26 cellular contexts compared by ENCODE assay signal in genomic region chr4:185689407-185689806, GRCh38.
"Had no signal": no experiment of that assay in that cellular context is flagged by ENCODE, and none has a peak within 500 bp of the region (broad histone marks: within the 10 kb centered on the region; RNA-seq: fewer than 3 reads in every experiment).

No MANE protein-coding gene starts in this region.

- DNase-seq: dermis blood vessel endothelial cell; effector memory CD4-positive, alpha-beta T cell; foreskin keratinocyte; glutamatergic neuron; kidney; natural killer cell; occipital lobe; ovary; posterior cingulate gyrus; retina; right lobe of liver; small intestine; stimulated activated CD4-positive, alpha-beta T cell treated with anti-CD3 and anti-CD28 coated beads, Interleukin-15, amount 100 ng/mL, for 24 hours; stimulated activated CD4-positive, alpha-beta T cell treated with anti-CD3 and anti-CD28 coated beads, Interleukin-2, amount 100 ng/mL, for 48 hours; stimulated activated naive CD4-positive, alpha-beta T cell treated with Interleukin-2 at 50 U/mL for 16 hours; stomach; thyroid gland had no signal

- H3K4me1 ChIP-seq: foreskin keratinocyte, right lobe of liver, stomach had no signal

- H3K4me3 Mint-ChIP-seq: central memory CD8-positive, alpha-beta T cell; memory B cell; natural killer cell; type B pancreatic cell had no signal

- H3K27ac Mint-ChIP-seq: memory B cell, natural killer cell, type B pancreatic cell had no signal

- H3K27me3 ChIP-seq: esophagus muscularis mucosa, foreskin keratinocyte, gastroesophageal sphincter, ovary, right lobe of liver, stomach, thyroid gland had no signal

- H3K9me3 ChIP-seq: esophagus muscularis mucosa, gastroesophageal sphincter, ovary, right lobe of liver, stomach, thyroid gland had no signal

- H3K36me3 ChIP-seq: esophagus muscularis mucosa, gastroesophageal sphincter, ovary, right lobe of liver, thyroid gland had no signal

- H3K4me1 Mint-ChIP-seq: central memory CD8-positive, alpha-beta T cell; memory B cell; natural killer cell had no signal

- H3K27me3 Mint-ChIP-seq: central memory CD8-positive, alpha-beta T cell had no signal

- H3K9me3 Mint-ChIP-seq: central memory CD8-positive, alpha-beta T cell; memory B cell; natural killer cell; type B pancreatic cell had no signal

- H3K27ac ChIP-seq: esophagus muscularis mucosa, foreskin keratinocyte, gastroesophageal sphincter, ovary, right lobe of liver, stomach had no signal

- ATAC-seq: foreskin keratinocyte, gastroesophageal sphincter, natural killer cell had no signal

- H3K36me3 Mint-ChIP-seq: memory B cell, natural killer cell, type B pancreatic cell had no signal

- FAIRE-seq: endothelial cell of umbilical vein, kidney, small intestine, urothelium cell line had no signal

- H3K4me3 ChIP-seq: coronary artery, esophagus muscularis mucosa, gastroesophageal sphincter, lung, ovary, right lobe of liver, stomach, thyroid gland had no signal
